Comparison of ENCODE assay signal across 26 cellular contexts in the genomic region with DNA sequence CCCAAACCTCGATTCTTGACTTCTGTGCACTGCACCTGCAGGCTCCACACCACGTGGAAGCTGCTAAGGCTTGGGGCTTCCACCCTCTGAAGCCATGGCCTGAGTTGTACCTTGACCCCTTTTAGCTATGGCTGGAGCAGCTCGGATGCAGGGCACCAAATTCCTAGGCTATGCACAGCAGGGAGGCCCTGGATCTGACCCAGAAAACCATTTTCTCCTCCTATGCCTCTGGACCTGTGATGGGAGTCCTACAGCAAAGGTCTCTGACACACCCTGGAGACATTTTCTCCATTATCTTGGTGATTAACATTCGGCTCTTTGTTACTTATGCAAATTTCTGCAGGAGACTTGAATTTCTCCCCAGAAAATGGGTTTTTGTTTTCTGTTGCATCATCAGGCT.
"Had no signal": no experiment of that assay in that cellular context is flagged by ENCODE, and none has a peak within 500 bp of the region (broad histone marks: within the 10 kb centered on the region; RNA-seq: fewer than 3 reads in every experiment).

No MANE protein-coding gene starts in this region.

- ATAC-seq: stimulated activated effector memory CD8-positive, alpha-beta T cell treated with anti-CD3 and anti-CD28 coated beads, Interleukin-12 subunit alpha, Interleukin-12 subunit beta, amount 100 ng/mL, for 72 hours; stimulated activated memory B cell treated with anti-CD40 and anti-IgM and Interleukin-4, amounts not matched to agents 10 μg/mL and 1 μg/mL and 100 μg/mL, for 72 hours; stimulated activated naive B cell treated with anti-CD40 and anti-IgM and Interleukin-4, amounts not matched to agents 10 μg/mL and 1 μg/mL and 100 μg/mL, for 72 hours; stimulated activated naive CD8-positive, alpha-beta T cell treated with anti-CD3 and anti-CD28 coated beads, Interleukin-15, amount 100 ng/mL, for 72 hours; stimulated activated naive CD8-positive, alpha-beta T cell treated with anti-CD3 and anti-CD28 coated beads, Interleukin-15, Interleukin-2, amounts not matched to agents 100 U/mL and 50 U/mL, for 24 hours; upper lobe of right lung had no signal

- H3K4me3 ChIP-seq: stomach, suprapubic skin, testis, thoracic aorta, thyroid gland, tibial artery, tibial nerve, transverse colon, upper lobe of left lung, upper lobe of right lung, uterus had no signal

- H3K27me3 ChIP-seq: stomach, suprapubic skin, testis, thyroid gland, tibial artery, tibial nerve, transverse colon, upper lobe of left lung, upper lobe of right lung, uterus had no signal

- H3K9me3 ChIP-seq: suprapubic skin, testis, thoracic aorta, thyroid gland, tibial artery, transverse colon, upper lobe of right lung, uterus had no signal

- H3K4me1 ChIP-seq: suprapubic skin, testis, thyroid gland, tibial nerve, transverse colon, upper lobe of left lung, upper lobe of right lung, uterus had no signal

- H3K27ac ChIP-seq: stomach, suprapubic skin, testis, thoracic aorta, thyroid gland, tibial artery, tibial nerve, transverse colon, upper lobe of left lung, upper lobe of right lung, uterus had no signal

- FAIRE-seq: urothelium cell line had no signal

- H3K36me3 ChIP-seq: stomach, suprapubic skin, thoracic aorta, thyroid gland, tibial artery, tibial nerve, transverse colon, upper lobe of left lung, upper lobe of right lung, uterus had no signal

- DNase-seq: stimulated activated CD4-positive, alpha-beta T cell treated with anti-CD3 and anti-CD28 coated beads, Interleukin-2, amount 100 ng/mL, for 24 hours; stimulated activated CD4-positive, alpha-beta T cell treated with anti-CD3 and anti-CD28 coated beads, Interleukin-2, amount 100 ng/mL, for 48 hours; stimulated activated CD4-positive, alpha-beta T cell treated with anti-CD3 and anti-CD28 coated beads, Interleukin-4, amount 100 ng/mL, for 1 hour; stimulated activated CD4-positive, alpha-beta T cell treated with anti-CD3 and anti-CD28 coated beads, Interleukin-4, amount 100 ng/mL, for 24 hours; stimulated activated CD4-positive, alpha-beta T cell treated with anti-CD3 and anti-CD28 coated beads, Interleukin-4, amount 100 ng/mL, for 4 hours; stimulated activated CD8-positive, alpha-beta memory T cell treated with anti-CD3 and anti-CD28 coated beads, Interleukin-4, amount 100 ng/mL, for 48 hours; stimulated activated naive B cell treated with anti-CD40 and anti-IgM and Interleukin-4, amounts not matched to agents 10 μg/mL and 1 μg/mL and 100 μg/mL, for 72 hours; stimulated activated naive CD4-positive, alpha-beta T cell; stimulated activated naive CD4-positive, alpha-beta T cell treated with Interleukin-2 at 50 U/mL for 16 hours; stimulated activated naive CD8-positive, alpha-beta T cell treated with anti-CD3 and anti-CD28 coated beads, Interleukin-15, amount 100 ng/mL, for 72 hours; stimulated activated naive CD8-positive, alpha-beta T cell treated with anti-CD3 and anti-CD28 coated beads, Interleukin-15, Interleukin-2, amounts not matched to agents 100 U/mL and 50 U/mL, for 24 hours; stomach; substantia nigra; testis; thyroid gland; tibial artery; transverse colon; upper lobe of left lung; upper lobe of right lung; uterus had no signal
